In genomic region chr11:119727523-119728081, GRCh38 we compare ENCODE assay signal across 8 cellular contexts. TPM values are rescaled to one million over a fixed set of nuclear protein-coding genes. Genes with fewer than 3 reads are reported as not detected.
DNase-seq lines count a peak whose midpoint lies in the region; ATAC-seq and TF ChIP-seq lines count a peak whose summit lies in the region.

No MANE protein-coding gene starts in this region.

- H2AFZ ChIP-seq in PC-3 (ENCODE audit: low read length): peak overlapping the region; percentile 71

- POLR2A ChIA-PET in PC-3 (lab: Charles Lee; ENCODE audit: unreplicated experiment): no interaction called here

- H3K4me1 ChIP-seq in PC-3 (ENCODE audit: insufficient read depth, low read length) (peaks cover 22% of the 10 kb centered on the region), lung (ENCODE audit: control insufficient read depth in 2 of 2, insufficient read depth in 2 of 2, low read length in 2 of 2) (peaks cover 0 to 7% of the 10 kb centered on the region in 2 donors), upper lobe of right lung (peaks cover 25% of the 10 kb centered on the region)

- TF ChIP-seq CTCF in PC-3 (conservative IDR thresholded peaks at IDR 0.05; ENCODE audit: low read depth, low read length) (peak; percentile 51), coronary artery (IDR thresholded peaks at IDR 0.05) (no peak), lung (IDR thresholded peaks at IDR 0.05; ENCODE audit: control extremely low read depth, extremely low read depth) (no peak), upper lobe of right lung (IDR thresholded peaks at IDR 0.05) (peak; percentile 27)

- no peaks in the 10 kb centered on the region for H3F3A ChIP-seq in PC-3 (ENCODE audit: low read length, unreplicated experiment)

- intact Hi-C loops in PC-3 (cut with micrococcal nuclease): loop anchor here (10.0 kb wide), 1 partner anchor 133 kb away; no protein-coding TSS in a partner anchor
- intact Hi-C loops in upper lobe of right lung (cut with DNase I): loop anchor here (10.0 kb wide), 1 partner anchor 53 kb away; no protein-coding TSS in a partner anchor

- no peaks in the 10 kb centered on the region for H3K9me2 ChIP-seq in PC-3 (replicated peaks; ENCODE audit: low read length)

- H3K36me3 ChIP-seq in PC-3 (ENCODE audit: low read depth, low read length) (no peaks in the 10 kb centered on the region), lung (ENCODE audit: control insufficient read depth in 2 of 2, insufficient read depth in 2 of 2, low read length in 2 of 2) (no peaks in the 10 kb centered on the region), upper lobe of right lung (no peaks in the 10 kb centered on the region)

- DNase-seq in activated effector memory CD4-positive, alpha-beta T cell treated with anti-CD3 and anti-CD28 coated beads, Interleukin-2, amount 50 U/mL, for 16 hours: peak; percentile 72
- DNase-seq in activated effector memory CD4-positive, alpha-beta T cell treated with Interleukin-2 at 50 U/mL for 16 hours: no peak
- peak; percentile 60 for DNase-seq in PC-3
- DNase-seq in coronary artery (ENCODE audit: low spot score): no peak
- no peak for DNase-seq in lung (ENCODE audit: low spot score)
- DNase-seq in upper lobe of right lung: peak; percentile 72
- DNase-seq in mesenteric fat pad (ENCODE audit: low spot score): no peak

- H3K79me2 ChIP-seq in PC-3 (ENCODE audit: low read length): peaks cover 53% of the 10 kb centered on the region

- H3K4me3 ChIP-seq in PC-3 (ENCODE audit: low read length): peak overlapping the region; percentile 97
- H3K4me3 ChIP-seq in coronary artery: peak overlapping the region; percentile 91
- peak overlapping the region; percentile 55 for H3K4me3 ChIP-seq in lung
- peak overlapping the region; percentile 83 for H3K4me3 ChIP-seq in upper lobe of right lung

- peak; percentile 10; the same call in 1 of the 2 replicates for ATAC-seq in PC-3
- no peak for ATAC-seq in lung (ENCODE audit: insufficient read depth, low FRiP score)
- ATAC-seq in upper lobe of right lung: peak; percentile 8
- no peak for ATAC-seq in GM21447 (IDR thresholded peaks at IDR 0.05; ENCODE audit: unreplicated experiment)

- H4K20me1 ChIP-seq in PC-3 (ENCODE audit: low read length): peaks cover 32% of the 10 kb centered on the region; the same call in 1 of the 2 replicates

- peak overlapping the region; percentile 68 for H3K9ac ChIP-seq in PC-3 (ENCODE audit: low read length)

- CTCF ChIA-PET in PC-3 (lab: Charles Lee): interaction anchor here (0.9 kb wide), 1 partner anchor 54 kb away, joined by 3 read pairs; no protein-coding TSS in a partner anchor

- H3K9me3 ChIP-seq in PC-3 (ENCODE audit: low read length): no peaks in the 10 kb centered on the region
- H3K9me3 ChIP-seq in lung (ENCODE audit: control insufficient read depth in 2 of 2, insufficient read depth in 1 of 2, low read length in 1 of 2): no peaks in the 10 kb centered on the region
- no peaks in the 10 kb centered on the region for H3K9me3 ChIP-seq in upper lobe of right lung

- H3K27ac ChIP-seq in PC-3 (ENCODE audit: low read length) (no peak overlapping the region), coronary artery (peak overlapping the region in 1 of 2 donors; percentile 89), lung (ENCODE audit: low read depth in 1 of 2, low read length in 1 of 2) (no peak overlapping the region), upper lobe of right lung (no peak overlapping the region)

- H3K27me3 ChIP-seq in PC-3 (ENCODE audit: low read length) (no peaks in the 10 kb centered on the region), lung (ENCODE audit: control insufficient read depth, insufficient read depth) (no peaks in the 10 kb centered on the region), upper lobe of right lung (no peaks in the 10 kb centered on the region)

- WGBS in lung, 2 donors: 0 to 1% methylated on average over 35 to 45 of the region's 45 CpGs

- BruUV-seq in PC-3 (replicated peaks; lab: Mats Ljungman, UMichigan): no TSS peak

- peak overlapping the region; percentile 91 for H3K4me2 ChIP-seq in PC-3 (ENCODE audit: low read length)

RNA-seq across cellular contexts. Expression of gene NECTIN1, which starts 1.4 kb away (rescaled TPM):
- total RNA-seq in PC-3 (2014; rRNA removed) (19.9 and 24.6 TPM in 2 replicates), lung (10 to 100 TPM in 1 of 2 donors, 1 to 10 TPM in 1; 8.6 to 18.3 TPM), upper lobe of right lung (10.4 TPM), mesenteric fat pad (11.2 TPM)
- polyA plus RNA-seq in lung: 1 to 10 TPM; 4.7 to 6.1 TPM

Comparison
In these comparisons a context has a peak if more than half of its experiments do, and no peak if none do; other contexts are left out.
1. DNase-seq: peak in activated effector memory CD4-positive, alpha-beta T cell treated with anti-CD3 and anti-CD28 coated beads, Interleukin-2, amount 50 U/mL, for 16 hours (single experiment), PC-3 (single experiment) and upper lobe of right lung (single experiment); none in activated effector memory CD4-positive, alpha-beta T cell treated with Interleukin-2 at 50 U/mL for 16 hours (single experiment), coronary artery (single experiment), lung (single experiment) and mesenteric fat pad (single experiment).
2. ATAC-seq: peak in PC-3 (single experiment) and upper lobe of right lung (single experiment); none in lung (single experiment) and GM21447 (single experiment).
3. CTCF ChIP-seq: peak in PC-3 (single experiment) and upper lobe of right lung (single experiment); none in coronary artery (single experiment) and lung (single experiment).
4. Peak in every context shown above with its lines, with median percentiles within 50 percentile points of each other: H3K4me3 ChIP-seq.